ENCODE assay signal across 20 cellular contexts in the genomic region with DNA sequence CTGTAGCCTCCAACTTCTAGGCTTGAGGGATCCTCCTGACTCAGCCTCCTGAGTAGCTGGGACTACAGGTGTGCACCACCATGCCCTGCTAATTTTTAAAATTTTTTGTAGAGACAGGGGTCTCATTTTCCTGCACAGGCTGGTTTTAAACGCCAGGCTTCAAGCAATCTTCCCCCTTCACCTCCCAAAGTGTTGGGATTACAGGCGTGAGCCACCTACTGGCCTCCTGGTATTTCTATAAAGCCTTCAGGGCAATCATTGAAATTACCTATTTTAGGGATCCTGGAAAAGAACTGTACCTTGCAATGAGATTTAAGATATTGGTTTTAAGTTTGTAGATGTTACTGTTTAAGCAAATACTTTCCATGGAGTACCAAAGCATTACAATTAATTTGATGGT. TPM values are rescaled to one million over a fixed set of nuclear protein-coding genes. Genes with fewer than 3 reads are reported as not detected.
DNase-seq lines count a peak whose midpoint lies in the region; ATAC-seq and TF ChIP-seq lines count a peak whose summit lies in the region.
"Had no signal": no experiment of that assay in that cellular context is flagged by ENCODE, and none has a peak within 500 bp of the region (broad histone marks: within the 10 kb centered on the region; RNA-seq: fewer than 3 reads in every experiment).

No MANE protein-coding gene starts in this region.

- no peak overlapping the region for H3K27ac ChIP-seq in PC-3 (ENCODE audit: low read length)
- H3K27ac ChIP-seq in CD8-positive, alpha-beta T cell (ENCODE audit: low read depth, low read length), result no peak overlapping the region
- H3K27ac ChIP-seq: esophagus squamous epithelium, sigmoid colon, SJSA1, vagina had no signal

- no peak overlapping the region for H3K27ac Mint-ChIP-seq in endothelial cell (ENCODE audit: unreplicated experiment)
- H3K27ac Mint-ChIP-seq in CD8-positive, alpha-beta T cell, result no peak overlapping the region
- H3K27ac Mint-ChIP-seq: activated naive CD4-positive, alpha-beta T cell treated with anti-CD3 and anti-CD28 coated beads, Interleukin-2, amount 10 ng/mL, durations not matched to agents 7 days and 5 days had no signal

- H4K20me1 ChIP-seq in PC-3 (ENCODE audit: low read length), result no peaks in the 10 kb centered on the region

- no TSS peak for BruUV-seq in PC-3 (replicated peaks; lab: Mats Ljungman, UMichigan)

- POLR2A ChIA-PET in PC-3 (lab: Charles Lee; ENCODE audit: unreplicated experiment), result no interaction called here
- POLR2A ChIA-PET in CD8-positive, alpha-beta T cell (lab: Charles Lee), result no interaction called here

- no peak overlapping the region for H3K4me3 ChIP-seq in PC-3 (ENCODE audit: low read length)
- H3K4me3 ChIP-seq in fibroblast of the aortic adventitia (ENCODE audit: low read depth, low read length), result no peak overlapping the region
- H3K4me3 ChIP-seq in retinal pigment epithelial cell (ENCODE audit: low read length), result no peak overlapping the region
- H3K4me3 ChIP-seq in CD8-positive, alpha-beta T cell (ENCODE audit: low read depth, low read length), result no peak overlapping the region
- H3K4me3 ChIP-seq: esophagus squamous epithelium, mucosa of descending colon, sigmoid colon, SJSA1, vagina had no signal

- H2AFZ ChIP-seq in PC-3 (ENCODE audit: low read length), result no peak overlapping the region

- H3K9me2 ChIP-seq in PC-3 (replicated peaks; ENCODE audit: low read length), result no peaks in the 10 kb centered on the region

- no peaks in the 10 kb centered on the region for H3K36me3 Mint-ChIP-seq in endothelial cell (ENCODE audit: low read depth, unreplicated experiment)
- no peaks in the 10 kb centered on the region for H3K36me3 Mint-ChIP-seq in CD8-positive, alpha-beta T cell
- H3K36me3 Mint-ChIP-seq: activated naive CD4-positive, alpha-beta T cell treated with anti-CD3 and anti-CD28 coated beads, Interleukin-2, amount 10 ng/mL, durations not matched to agents 7 days and 5 days had no signal

- H3K9me3 ChIP-seq in PC-3 (ENCODE audit: low read length), result no peaks in the 10 kb centered on the region
- no peaks in the 10 kb centered on the region for H3K9me3 ChIP-seq in CD8-positive, alpha-beta T cell (ENCODE audit: low read length)
- H3K9me3 ChIP-seq: Caco-2, esophagus squamous epithelium, mucosa of descending colon, sigmoid colon, SJSA1, vagina had no signal

- no peak overlapping the region for H3K4me3 Mint-ChIP-seq in endothelial cell (ENCODE audit: unreplicated experiment)
- no peak overlapping the region for H3K4me3 Mint-ChIP-seq in CD8-positive, alpha-beta T cell
- H3K4me3 Mint-ChIP-seq: activated naive CD4-positive, alpha-beta T cell treated with anti-CD3 and anti-CD28 coated beads, Interleukin-2, amount 10 ng/mL, durations not matched to agents 7 days and 5 days had no signal

- H3K9ac ChIP-seq in PC-3 (ENCODE audit: low read length), result no peak overlapping the region

- no peaks in the 10 kb centered on the region for H3K4me1 Mint-ChIP-seq in endothelial cell (ENCODE audit: unreplicated experiment)
- H3K4me1 Mint-ChIP-seq in CD8-positive, alpha-beta T cell (ENCODE audit: low read depth), result no peaks in the 10 kb centered on the region
- H3K4me1 Mint-ChIP-seq: activated naive CD4-positive, alpha-beta T cell treated with anti-CD3 and anti-CD28 coated beads, Interleukin-2, amount 10 ng/mL, durations not matched to agents 7 days and 5 days had no signal

- ATAC-seq in PC-3, result peak; percentile 61
- no peak for ATAC-seq in CD8-positive, alpha-beta T cell
- ATAC-seq: mucosa of descending colon had no signal

- H3K27me3 ChIP-seq in PC-3 (ENCODE audit: low read length), result no peaks in the 10 kb centered on the region
- no peaks in the 10 kb centered on the region for H3K27me3 ChIP-seq in CD8-positive, alpha-beta T cell (ENCODE audit: insufficient read depth, low read length)
- H3K27me3 ChIP-seq: esophagus squamous epithelium, sigmoid colon, SJSA1, vagina had no signal

- intact Hi-C loops in PC-3 (cut with micrococcal nuclease), result loop anchor here (1.0 kb wide), 1 partner anchor 217 kb away; no protein-coding TSS in a partner anchor
- intact Hi-C loops in CD8-positive, alpha-beta T cell (cut with DNase I, micrococcal nuclease), result no loop called here

- CTCF ChIA-PET in PC-3 (lab: Charles Lee), result interaction anchor here (0.6 to 1.2 kb wide), 2 partner anchors 27 to 217 kb away, joined by 3 to 4 read pairs; no protein-coding TSS in a partner anchor
- CTCF ChIA-PET in CD8-positive, alpha-beta T cell (lab: Charles Lee), result no interaction called here

- no peaks in the 10 kb centered on the region for H3K9me3 Mint-ChIP-seq in endothelial cell (ENCODE audit: unreplicated experiment)
- H3K9me3 Mint-ChIP-seq in CD8-positive, alpha-beta T cell, result no peaks in the 10 kb centered on the region
- H3K9me3 Mint-ChIP-seq: activated naive CD4-positive, alpha-beta T cell treated with anti-CD3 and anti-CD28 coated beads, Interleukin-2, amount 10 ng/mL, durations not matched to agents 7 days and 5 days had no signal

- H3F3A ChIP-seq in PC-3 (ENCODE audit: low read length, unreplicated experiment), result no peaks in the 10 kb centered on the region

- DNase-seq in NCI-H82 (lab: John Stamatoyannopoulos, UW) (peak; percentile 45), NCI-H82 treated with DMSO at 0.1 percent for 48 hours (lab: John Stamatoyannopoulos, UW; ENCODE audit: unreplicated experiment) (no peak), PC-3 (peak; percentile 49), fibroblast of the aortic adventitia (ENCODE audit: low read depth) (no peak), retinal pigment epithelial cell (ENCODE audit: low read depth) (no peak), endothelial cell (ENCODE audit: low spot score) (no peak), glomerular visceral epithelial cell (ENCODE audit: extremely low spot score) (no peak)
- no peak for DNase-seq in CD8-positive, alpha-beta T cell
- DNase-seq: activated CD4-positive, alpha-beta T cell treated with anti-CD3 and anti-CD28 coated beads for 4 hours; activated naive CD4-positive, alpha-beta T cell treated with anti-CD3 and anti-CD28 coated beads, Interleukin-2, amount 10 ng/mL, durations not matched to agents 7 days and 5 days; esophagus squamous epithelium; mucosa of descending colon; NCI-H2107; occipital lobe; sigmoid colon; stimulated activated CD4-positive, alpha-beta T cell treated with anti-CD3 and anti-CD28 coated beads, Interleukin-1b, Interleukin-23, amount 100 ng/mL, for 48 hours; T-helper 9 cell had no signal

- no peaks in the 10 kb centered on the region for H3K4me1 ChIP-seq in PC-3 (ENCODE audit: insufficient read depth, low read length)
- no peaks in the 10 kb centered on the region for H3K4me1 ChIP-seq in CD8-positive, alpha-beta T cell (ENCODE audit: insufficient read depth, low read length)
- H3K4me1 ChIP-seq: Caco-2, esophagus squamous epithelium, sigmoid colon, vagina had no signal

- no peaks in the 10 kb centered on the region for H3K36me3 ChIP-seq in PC-3 (ENCODE audit: low read depth, low read length)
- no peaks in the 10 kb centered on the region for H3K36me3 ChIP-seq in CD8-positive, alpha-beta T cell (ENCODE audit: insufficient read depth, low read length)
- H3K36me3 ChIP-seq: esophagus squamous epithelium, sigmoid colon, SJSA1, vagina had no signal

- no peaks in the 10 kb centered on the region for H3K27me3 Mint-ChIP-seq in endothelial cell (ENCODE audit: unreplicated experiment)
- H3K27me3 Mint-ChIP-seq in CD8-positive, alpha-beta T cell (ENCODE audit: low read depth), result no peaks in the 10 kb centered on the region
- H3K27me3 Mint-ChIP-seq: activated naive CD4-positive, alpha-beta T cell treated with anti-CD3 and anti-CD28 coated beads, Interleukin-2, amount 10 ng/mL, durations not matched to agents 7 days and 5 days had no signal

- peak; percentile 61 for TF ChIP-seq CTCF in PC-3 (conservative IDR thresholded peaks at IDR 0.05; ENCODE audit: low read depth, low read length)
- peak; percentile 18 for TF ChIP-seq CTCF in fibroblast of the aortic adventitia (IDR thresholded peaks at IDR 0.05; ENCODE audit: insufficient read depth, low read length)
- peak; percentile 17 for TF ChIP-seq CTCF in retinal pigment epithelial cell (conservative IDR thresholded peaks at IDR 0.05; ENCODE audit: low read depth, low read length)
- no peak for TF ChIP-seq CTCF in endothelial cell (IDR thresholded peaks at IDR 0.05; ENCODE audit: unreplicated experiment)
- TF ChIP-seq CTCF in CD8-positive, alpha-beta T cell (IDR thresholded peaks at IDR 0.05), result no peak

- H3K4me2 ChIP-seq in PC-3 (ENCODE audit: low read length), result no peak overlapping the region

- no peaks in the 10 kb centered on the region for H3K79me2 ChIP-seq in PC-3 (ENCODE audit: low read length)

RNA-seq across cellular contexts. Expression of a gene that starts 13.5 kb away (rescaled TPM):
- total RNA-seq in PC-3 (2014; rRNA removed), result 248 and 267 TPM in 2 replicates
- total RNA-seq in fibroblast of the aortic adventitia (ENCODE audit: low replicate concordance), result 309 and 659 TPM in 2 replicates
- 122 TPM for total RNA-seq in endothelial cell (ENCODE audit: unreplicated experiment)
- total RNA-seq in CD8-positive, alpha-beta T cell, result not detected

Comparison
In these comparisons a context has a peak if more than half of its experiments do, and no peak if none do; other contexts are left out.
1. DNase-seq: peak in NCI-H82 (single experiment) and PC-3 (single experiment); none in NCI-H82 treated with DMSO at 0.1 percent for 48 hours (single experiment), fibroblast of the aortic adventitia (single experiment), retinal pigment epithelial cell (single experiment), endothelial cell (single experiment), CD8-positive, alpha-beta T cell (0 of 7) and glomerular visceral epithelial cell (single experiment).
2. CTCF ChIP-seq: peak in PC-3 (single experiment), fibroblast of the aortic adventitia (single experiment) and retinal pigment epithelial cell (single experiment); none in endothelial cell (single experiment) and CD8-positive, alpha-beta T cell (single experiment).
3. RNA of a gene that starts 13.5 kb away (total RNA-seq): 309 to 659 TPM in fibroblast of the aortic adventitia, 248 to 267 TPM in PC-3 and 122 TPM in endothelial cell (single experiment); not detected in CD8-positive, alpha-beta T cell; every median in the first group is over 100 times any median in the second.